In genomic region chr3:185763347-185764010, GRCh38 we compare ENCODE assay signal across 24 cellular contexts.
DNase-seq lines count a peak whose midpoint lies in the region; ATAC-seq, FAIRE-seq and TF ChIP-seq lines count a peak whose summit lies in the region.
"Had no signal": no experiment of that assay in that cellular context is flagged by ENCODE, and none has a peak within 500 bp of the region (broad histone marks: within the 10 kb centered on the region; RNA-seq: fewer than 3 reads in every experiment).

No MANE protein-coding gene starts in this region.

- peaks cover 42% of the 10 kb centered on the region for H3K9me1 ChIP-seq in IMR-90 (ENCODE audit: insufficient read depth, low read length)

- H2BK12ac ChIP-seq in mesenchymal stem cell (ENCODE audit: low read length in 2 of 2): no peak overlapping the region

- no peak overlapping the region for H3K27ac ChIP-seq in IMR-90 (ENCODE audit: insufficient read depth, low read length)
- H3K27ac ChIP-seq in mesenchymal stem cell (ENCODE audit: low read length, poor library complexity, severe bottlenecking): no peak overlapping the region
- H3K27ac ChIP-seq in vagina: peak overlapping the region; percentile 84
- no peak overlapping the region for H3K27ac ChIP-seq in upper lobe of right lung
- H3K27ac ChIP-seq: epithelial cell of prostate had no signal

- peak; percentile 29 for DNase-seq in IMR-90
- peak; percentile 56 for DNase-seq in mesenchymal stem cell
- no peak for DNase-seq in vagina (ENCODE audit: extremely low spot score in 2 of 2)
- no peak for DNase-seq in upper lobe of right lung
- no peak for DNase-seq in GM12892 (ENCODE audit: insufficient read length)
- no peak for DNase-seq in immature natural killer cell
- DNase-seq: activated CD4-positive, alpha-beta T cell treated with anti-CD3 and anti-CD28 coated beads for 48 hours; activated naive CD8-positive, alpha-beta T cell treated with anti-CD3 and anti-CD28 coated beads, Interleukin-2, amount 10 ng/mL, durations not matched to agents 7 days and 5 days; COR-L47; left lung; NCI-H1694 treated with DMSO at 0.1 percent for 48 hours; NCI-H748 treated with DMSO at 0.1 percent for 48 hours; Right ventricle myocardium superior; small intestine; stimulated activated CD4-positive, alpha-beta T cell treated with anti-CD3 and anti-CD28 coated beads, Interleukin-2, amount 100 ng/mL, for 48 hours; stimulated activated naive CD4-positive, alpha-beta T cell treated with Interleukin-2 at 50 U/mL for 16 hours; T-cell; tibial artery had no signal

- TF ChIP-seq RAD21 in IMR-90 (IDR thresholded peaks at IDR 0.05; ENCODE audit: low read length): no peak

- H3K4me2 ChIP-seq in IMR-90 (ENCODE audit: low read depth, low read length): no peak overlapping the region
- no peak overlapping the region for H3K4me2 ChIP-seq in mesenchymal stem cell (ENCODE audit: low read length, poor library complexity, severe bottlenecking)

- H3K9ac ChIP-seq in IMR-90 (ENCODE audit: low read depth, low read length) (no peak overlapping the region), mesenchymal stem cell (ENCODE audit: low read length) (peak overlapping the region; percentile 74)

- H4K5ac ChIP-seq in IMR-90 (ENCODE audit: low read depth, low read length): no peak overlapping the region

- H2BK15ac ChIP-seq in IMR-90 (ENCODE audit: low read depth, low read length) (no peak overlapping the region), mesenchymal stem cell (ENCODE audit: low read depth, poor library complexity, severe bottlenecking) (no peak overlapping the region)

- H3K27me3 ChIP-seq in IMR-90 (ENCODE audit: control insufficient read depth, insufficient read depth, low read length) (no peaks in the 10 kb centered on the region), mesenchymal stem cell (ENCODE audit: control insufficient read depth in 1 of 2, insufficient read depth in 1 of 2, low read length in 2 of 2) (no peaks in the 10 kb centered on the region), vagina (no peaks in the 10 kb centered on the region), upper lobe of right lung (no peaks in the 10 kb centered on the region)
- H3K27me3 ChIP-seq: left lung had no signal

- no peaks in the 10 kb centered on the region for H3K9me3 ChIP-seq in IMR-90 (ENCODE audit: control insufficient read depth, insufficient read depth, low read length)
- no peaks in the 10 kb centered on the region for H3K9me3 ChIP-seq in mesenchymal stem cell (ENCODE audit: control insufficient read depth, low read length)
- no peaks in the 10 kb centered on the region for H3K9me3 ChIP-seq in vagina
- no peaks in the 10 kb centered on the region for H3K9me3 ChIP-seq in upper lobe of right lung
- H3K9me3 ChIP-seq: left lung, tibial artery had no signal

- H3K4ac ChIP-seq in IMR-90 (ENCODE audit: low read depth, low read length) (no peak overlapping the region), mesenchymal stem cell (ENCODE audit: low read depth in 1 of 2, low read length in 2 of 2) (no peak overlapping the region)

- H3K4me3 Mint-ChIP-seq in brain (peak overlapping the region in 2 of 5 experiments; percentile 2 to 11), immature natural killer cell (peak overlapping the region in 2 of 5 donors; percentile 11 to 26)
- H3K4me3 Mint-ChIP-seq: activated naive CD8-positive, alpha-beta T cell treated with anti-CD3 and anti-CD28 coated beads, Interleukin-2, amount 10 ng/mL, durations not matched to agents 7 days and 5 days; B cell; dendritic cell treated with granulocyte-macrophage colony-stimulating factor and Interleukin-4, amounts not matched to agents 40 ng/mL and 50 ng/mL, for 4 days; IgD-negative memory B cell; T-cell had no signal

- H3K27ac Mint-ChIP-seq in brain: peak overlapping the region in 3 of 5 experiments; percentile 8 to 76 (median 26)
- H3K27ac Mint-ChIP-seq in immature natural killer cell: no peak overlapping the region
- H3K27ac Mint-ChIP-seq: activated naive CD8-positive, alpha-beta T cell treated with anti-CD3 and anti-CD28 coated beads, Interleukin-2, amount 10 ng/mL, durations not matched to agents 7 days and 5 days; B cell; dendritic cell treated with granulocyte-macrophage colony-stimulating factor and Interleukin-4, amounts not matched to agents 40 ng/mL and 50 ng/mL, for 4 days; IgD-negative memory B cell; T-cell had no signal

- dilution Hi-C loops in IMR-90 (cut with HindIII; ENCODE audit: low sequenced_read_pairs, unreplicated experiment): no loop called here

- H2AFZ ChIP-seq in IMR-90 (replicated peaks; ENCODE audit: low read length, poor library complexity) (no peak overlapping the region), mesenchymal stem cell (ENCODE audit: low read depth, low read length) (no peak overlapping the region)

- H3K36me3 ChIP-seq in IMR-90 (ENCODE audit: control insufficient read depth, insufficient read depth, low read length) (no peaks in the 10 kb centered on the region; the same call in 1 of the 2 replicates), mesenchymal stem cell (ENCODE audit: control insufficient read depth in 1 of 2, insufficient read depth in 2 of 2, low read depth in 1 of 2, low read length in 2 of 2) (no peaks in the 10 kb centered on the region), vagina (no peaks in the 10 kb centered on the region), upper lobe of right lung (no peaks in the 10 kb centered on the region)
- H3K36me3 ChIP-seq: left lung, tibial artery had no signal

- H3K18ac ChIP-seq in IMR-90 (ENCODE audit: low read depth, low read length): no peak overlapping the region
- no peak overlapping the region for H3K18ac ChIP-seq in mesenchymal stem cell (ENCODE audit: low read depth in 1 of 2, low read length in 2 of 2)

- peaks cover 0 to 2% (median 0%) of the 10 kb centered on the region in 5 experiments for H3K9me3 Mint-ChIP-seq in brain
- H3K9me3 Mint-ChIP-seq in immature natural killer cell: no peaks in the 10 kb centered on the region
- H3K9me3 Mint-ChIP-seq: activated naive CD8-positive, alpha-beta T cell treated with anti-CD3 and anti-CD28 coated beads, Interleukin-2, amount 10 ng/mL, durations not matched to agents 7 days and 5 days; dendritic cell treated with granulocyte-macrophage colony-stimulating factor and Interleukin-4, amounts not matched to agents 40 ng/mL and 50 ng/mL, for 4 days; IgD-negative memory B cell; T-cell had no signal

- H2BK20ac ChIP-seq in IMR-90 (ENCODE audit: low read depth, low read length): no peak overlapping the region

- H3K56ac ChIP-seq in IMR-90 (ENCODE audit: extremely low read depth, insufficient read depth, low read length): no peak overlapping the region

- H4K20me1 ChIP-seq in IMR-90 (ENCODE audit: insufficient read depth, low read length): peaks cover 98% of the 10 kb centered on the region

- no peaks in the 10 kb centered on the region for H3K27me3 Mint-ChIP-seq in brain
- peaks cover 0 to 7% (median 4%) of the 10 kb centered on the region in 3 donors for H3K27me3 Mint-ChIP-seq in immature natural killer cell (ENCODE audit: low read depth in 3 of 3)
- H3K27me3 Mint-ChIP-seq: dendritic cell treated with granulocyte-macrophage colony-stimulating factor and Interleukin-4, amounts not matched to agents 40 ng/mL and 50 ng/mL, for 4 days had no signal

- H2AK9ac ChIP-seq in IMR-90 (replicated peaks; ENCODE audit: low read depth, low read length, poor library complexity): no peak overlapping the region

- H2BK120ac ChIP-seq in IMR-90 (ENCODE audit: low read depth, low read length) (no peak overlapping the region; the same call in 1 of the 2 replicates), mesenchymal stem cell (ENCODE audit: low read depth, low read length) (no peak overlapping the region)

- H2BK5ac ChIP-seq in IMR-90 (ENCODE audit: low read depth, low read length, poor library complexity, severe bottlenecking) (no peak overlapping the region), mesenchymal stem cell (ENCODE audit: low read depth, low read length, poor library complexity, severe bottlenecking) (no peak overlapping the region)

- H4K8ac ChIP-seq in IMR-90 (ENCODE audit: low read depth in 2 of 2, low read length in 2 of 2) (no peak overlapping the region), mesenchymal stem cell (ENCODE audit: low read length) (no peak overlapping the region)

- in situ Hi-C loops in IMR-90 (cut with MboI; ENCODE audit: low sequenced_read_pairs): no loop called here

- peaks cover 4% of the 10 kb centered on the region for H3K36me3 Mint-ChIP-seq in brain
- no peaks in the 10 kb centered on the region for H3K36me3 Mint-ChIP-seq in immature natural killer cell
- H3K36me3 Mint-ChIP-seq: activated naive CD8-positive, alpha-beta T cell treated with anti-CD3 and anti-CD28 coated beads, Interleukin-2, amount 10 ng/mL, durations not matched to agents 7 days and 5 days; IgD-negative memory B cell; T-cell had no signal

- H3K14ac ChIP-seq in IMR-90 (replicated peaks; ENCODE audit: low read depth, low read length) (no peak overlapping the region; the same call in 1 of the 2 replicates), mesenchymal stem cell (ENCODE audit: low read length in 2 of 2) (no peak overlapping the region)

- H3K79me1 ChIP-seq in IMR-90 (ENCODE audit: low read depth in 1 of 2, low read length in 2 of 2): peaks cover 11 to 86% of the 10 kb centered on the region in 2 experiments
- peaks cover 1% of the 10 kb centered on the region for H3K79me1 ChIP-seq in mesenchymal stem cell (replicated peaks; ENCODE audit: low read length, poor library complexity, severe bottlenecking)

- H3K23ac ChIP-seq in IMR-90 (ENCODE audit: low read depth, low read length) (peak overlapping the region; percentile 63; the same call in 1 of the 2 replicates), mesenchymal stem cell (ENCODE audit: low read length in 2 of 2) (no peak overlapping the region)

- POLR2A ChIA-PET in IMR-90 (lab: Charles Lee; ENCODE audit: unreplicated experiment): interaction anchor here (0.6 kb wide), 1 partner anchor 12 kb away, joined by 3 read pairs; no protein-coding TSS in a partner anchor

- FAIRE-seq in GM12892 (lab: Jason Lieb, UNC): no peak
- FAIRE-seq: GM18507, small intestine had no signal

- peaks cover 39% of the 10 kb centered on the region for H3K4me1 ChIP-seq in IMR-90 (ENCODE audit: control insufficient read depth, insufficient read depth, low read length)
- H3K4me1 ChIP-seq in mesenchymal stem cell (ENCODE audit: control insufficient read depth, insufficient read depth, low read depth, low read length): peaks cover 15% of the 10 kb centered on the region
- peaks cover 32% of the 10 kb centered on the region for H3K4me1 ChIP-seq in vagina
- peaks cover 22% of the 10 kb centered on the region for H3K4me1 ChIP-seq in upper lobe of right lung

- CTCF ChIA-PET in IMR-90 (lab: Yijun Ruan, JAX): interaction anchor here (0.7 to 1.8 kb wide), 3 partner anchors 45 to 103 kb away, joined by 3 to 8 read pairs (median 7); no protein-coding TSS in a partner anchor

- 73% methylated on average over 2 of the region's 4 CpGs; no CpG with 5 or more reads in 1 of the 2 experiments for WGBS in IMR-90 (ENCODE audit: extremely low coverage in 2 of 2, insufficient read length in 1 of 2), 2 experiments
- WGBS in mesenchymal stem cell: 51% methylated on average over 3 of the region's 4 CpGs

- no peak for TF ChIP-seq POLR2A in IMR-90 (IDR thresholded peaks at IDR 0.05; ENCODE audit: low read depth, low read length)
- TF ChIP-seq POLR2A in vagina (IDR thresholded peaks at IDR 0.05): no peak
- TF ChIP-seq POLR2A in GM12892 (IDR thresholded peaks at IDR 0.05; ENCODE audit: low read depth, low read length): no peak

- BruUV-seq in IMR-90 (replicated peaks; lab: Mats Ljungman, UMichigan): no TSS peak

- peak overlapping the region; percentile 62; the same call in 1 of the 2 replicates for H2AK5ac ChIP-seq in IMR-90 (ENCODE audit: low read depth, low read length)
- H2AK5ac ChIP-seq in mesenchymal stem cell (ENCODE audit: low read length, severe bottlenecking): no peak overlapping the region

- intact Hi-C loops in IMR-90 (cut with micrococcal nuclease): no loop called here
- intact Hi-C loops in vagina (cut with DNase I): no loop called here
- intact Hi-C loops in upper lobe of right lung (cut with DNase I): no loop called here

- H3K4me1 Mint-ChIP-seq in brain: peaks cover 84% of the 10 kb centered on the region
- peaks cover 21 to 26% of the 10 kb centered on the region in 2 donors for H3K4me1 Mint-ChIP-seq in immature natural killer cell
- H3K4me1 Mint-ChIP-seq: B cell had no signal

- H3K4me3 ChIP-seq in IMR-90 (ENCODE audit: insufficient read depth, low read depth, low read length) (no peak overlapping the region), mesenchymal stem cell (ENCODE audit: insufficient read depth in 1 of 2, low read depth in 1 of 2, low read length in 2 of 2) (no peak overlapping the region), vagina (no peak overlapping the region), upper lobe of right lung (no peak overlapping the region)
- H3K4me3 ChIP-seq: left lung, tibial artery had no signal

- no peak for ATAC-seq in IMR-90 (ENCODE audit: low read depth)
- ATAC-seq in upper lobe of right lung: no peak
- ATAC-seq: T-cell had no signal

- H4K91ac ChIP-seq in IMR-90 (ENCODE audit: insufficient read depth, low read depth, low read length): no peak overlapping the region
- H4K91ac ChIP-seq in mesenchymal stem cell (ENCODE audit: low read length): no peak overlapping the region

- TF ChIP-seq CTCF in IMR-90 (conservative IDR thresholded peaks at IDR 0.05; ENCODE audit: low read depth, low read length): no peak
- no peak for TF ChIP-seq CTCF in brain (conservative IDR thresholded peaks at IDR 0.05)
- TF ChIP-seq CTCF in vagina (IDR thresholded peaks at IDR 0.05): no peak
- no peak for TF ChIP-seq CTCF in upper lobe of right lung (IDR thresholded peaks at IDR 0.05)

Comparison
In these comparisons a context has a peak if more than half of its experiments do, and no peak if none do; other contexts are left out.
1. DNase-seq: peak in IMR-90 (single experiment) and mesenchymal stem cell (single experiment); none in vagina (0 of 2), upper lobe of right lung (single experiment), GM12892 (single experiment) and immature natural killer cell (0 of 3).
2. H3K27ac Mint-ChIP-seq: peak in brain (3 of 5); none in immature natural killer cell (0 of 6).